In genomic region chr13:26498524-26499208, GRCh38 we compare ENCODE assay signal across 14 cellular contexts. TPM values are rescaled to one million over a fixed set of nuclear protein-coding genes. Genes with fewer than 3 reads are reported as not detected.
DNase-seq lines count a peak whose midpoint lies in the region; ATAC-seq and TF ChIP-seq lines count a peak whose summit lies in the region.
"Had no signal": no experiment of that assay in that cellular context is flagged by ENCODE, and none has a peak within 500 bp of the region (broad histone marks: within the 10 kb centered on the region; RNA-seq: fewer than 3 reads in every experiment).

No MANE protein-coding gene starts in this region.

- peak; percentile 60 for DNase-seq in DMS 273 (lab: John Stamatoyannopoulos, UW; ENCODE audit: unreplicated experiment)
- no peak for DNase-seq in DMS 273 treated with DMSO at 0.1 percent for 48 hours (lab: John Stamatoyannopoulos, UW)
- no peak for DNase-seq in OCI-LY7 (ENCODE audit: low spot score)
- DNase-seq: activated CD4-positive, alpha-beta T cell treated with anti-CD3 and anti-CD28 coated beads, Interleukin-2, amount 10 ng/mL, durations not matched to agents 24 days and 14 days; body of pancreas; KG1 had no signal

- H3K79me2 ChIP-seq in Loucy (ENCODE audit: insufficient read depth, low read length): no peaks in the 10 kb centered on the region
- no peaks in the 10 kb centered on the region for H3K79me2 ChIP-seq in OCI-LY7 (ENCODE audit: insufficient read depth, low read depth, low read length)

- H3F3A ChIP-seq in Loucy (ENCODE audit: low read depth): no peaks in the 10 kb centered on the region

- H2AFZ ChIP-seq in Loucy (ENCODE audit: low read length) (peak overlapping the region; percentile 57; the same call in 1 of the 2 replicates), neuron (ENCODE audit: low read depth, low read length) (peak overlapping the region; percentile 40), OCI-LY7 (ENCODE audit: low read length) (no peak overlapping the region)

- H3K4me3 ChIP-seq in Loucy (ENCODE audit: low read length, poor library complexity, severe bottlenecking) (no peak overlapping the region), endocrine pancreas (ENCODE audit: control insufficient read depth, insufficient read depth, low read length) (no peak overlapping the region), neuron (ENCODE audit: low read length) (no peak overlapping the region), OCI-LY7 (ENCODE audit: low read depth, low read length, poor library complexity, severe bottlenecking) (no peak overlapping the region)
- H3K4me3 ChIP-seq: body of pancreas, skin epidermis, thyroid gland had no signal

- no peak overlapping the region for H3K27ac ChIP-seq in OCI-LY7 (ENCODE audit: low read depth, low read length, poor library complexity, severe bottlenecking)
- H3K27ac ChIP-seq: 22Rv1, body of pancreas had no signal

- H3K27me3 ChIP-seq in Loucy (ENCODE audit: insufficient read depth, low read length, poor library complexity, severe bottlenecking) (no peaks in the 10 kb centered on the region), endocrine pancreas (ENCODE audit: control insufficient read depth, insufficient read depth, low read length) (no peaks in the 10 kb centered on the region), neuron (ENCODE audit: insufficient read depth, low read length) (no peaks in the 10 kb centered on the region)
- H3K27me3 ChIP-seq: body of pancreas, thyroid gland had no signal

- no peaks in the 10 kb centered on the region for H3K9me2 ChIP-seq in Loucy (replicated peaks; ENCODE audit: low read depth, low read length)
- no peaks in the 10 kb centered on the region for H3K9me2 ChIP-seq in OCI-LY7 (ENCODE audit: insufficient read depth, low read length)

- H3K9me3 ChIP-seq in Loucy (ENCODE audit: insufficient read depth, low read depth, low read length): no peaks in the 10 kb centered on the region
- no peaks in the 10 kb centered on the region for H3K9me3 ChIP-seq in endocrine pancreas (ENCODE audit: control insufficient read depth, low read length)
- H3K9me3 ChIP-seq in neuron (ENCODE audit: low read length): no peaks in the 10 kb centered on the region
- H3K9me3 ChIP-seq in OCI-LY7 (ENCODE audit: low read length): no peaks in the 10 kb centered on the region
- H3K9me3 ChIP-seq: body of pancreas, thyroid gland had no signal

- H3K9ac ChIP-seq in Loucy (ENCODE audit: low read depth, low read length, poor library complexity, severe bottlenecking) (no peak overlapping the region), endocrine pancreas (ENCODE audit: control insufficient read depth, insufficient read depth, low read length) (peak overlapping the region; percentile 25)

- no TSS peak for BruUV-seq in OCI-LY7 (replicated peaks; lab: Mats Ljungman, UMichigan)

- CTCF ChIA-PET in OCI-LY7 (lab: Charles Lee; ENCODE audit: unreplicated experiment): no interaction called here

- H3K36me3 ChIP-seq in Loucy (ENCODE audit: insufficient read depth, low read length): no peaks in the 10 kb centered on the region
- H3K36me3 ChIP-seq in endocrine pancreas (ENCODE audit: control insufficient read depth, insufficient read depth, low read length): no peaks in the 10 kb centered on the region
- H3K36me3 ChIP-seq in neuron (ENCODE audit: insufficient read depth, low read length): no peaks in the 10 kb centered on the region
- no peaks in the 10 kb centered on the region for H3K36me3 ChIP-seq in OCI-LY7 (ENCODE audit: insufficient read depth, low read length)
- H3K36me3 ChIP-seq: thyroid gland had no signal

- POLR2A ChIA-PET in OCI-LY7 (lab: Charles Lee): no interaction called here

- H3K4me1 ChIP-seq in Loucy (ENCODE audit: insufficient read depth, low read length, poor library complexity, severe bottlenecking): peaks cover 32% of the 10 kb centered on the region
- no peaks in the 10 kb centered on the region for H3K4me1 ChIP-seq in endocrine pancreas (ENCODE audit: control insufficient read depth, insufficient read depth, low read length)
- peaks cover 12% of the 10 kb centered on the region for H3K4me1 ChIP-seq in neuron (ENCODE audit: insufficient read depth, low read length)
- H3K4me1 ChIP-seq in OCI-LY7 (ENCODE audit: insufficient read depth, low read length, poor library complexity, severe bottlenecking): no peaks in the 10 kb centered on the region
- H3K4me1 ChIP-seq: body of pancreas had no signal

- intact Hi-C loops in OCI-LY7 (cut with micrococcal nuclease; ENCODE audit: unreplicated experiment): loop anchor here (10.0 kb wide), 1 partner anchor 244 kb away; the partner anchor contains the start of gene CDK8

- ATAC-seq in HG03469 (IDR thresholded peaks at IDR 0.05; ENCODE audit: unreplicated experiment) (no peak), HG03457 (IDR thresholded peaks at IDR 0.05; ENCODE audit: unreplicated experiment) (no peak)
- ATAC-seq: body of pancreas had no signal

- TF ChIP-seq CTCF in Loucy (conservative IDR thresholded peaks at IDR 0.05; ENCODE audit: low read length): no peak
- no peak for TF ChIP-seq CTCF in OCI-LY7 (conservative IDR thresholded peaks at IDR 0.05; ENCODE audit: low read length)

- no peak overlapping the region for H3K4me2 ChIP-seq in Loucy (ENCODE audit: low read depth, low read length, poor library complexity, severe bottlenecking)
- no peak overlapping the region for H3K4me2 ChIP-seq in OCI-LY7 (ENCODE audit: low read length)

- H4K20me1 ChIP-seq in Loucy (ENCODE audit: insufficient read depth, low read length, poor library complexity, severe bottlenecking) (no peaks in the 10 kb centered on the region), OCI-LY7 (ENCODE audit: insufficient read depth, low read length) (no peaks in the 10 kb centered on the region)

RNA-seq across cellular contexts. Expression of gene WASF3, which starts 58.8 kb away (rescaled TPM):
- total RNA-seq in OCI-LY7 (2014; rRNA removed; shearing (Covaris generic)): 0.19 and 0.26 TPM in 2 replicates
- 0.17 and 0.48 TPM in 2 replicates for total RNA-seq in OCI-LY7 (2022)
